9 cellular contexts compared by ENCODE assay signal in the genomic region with DNA sequence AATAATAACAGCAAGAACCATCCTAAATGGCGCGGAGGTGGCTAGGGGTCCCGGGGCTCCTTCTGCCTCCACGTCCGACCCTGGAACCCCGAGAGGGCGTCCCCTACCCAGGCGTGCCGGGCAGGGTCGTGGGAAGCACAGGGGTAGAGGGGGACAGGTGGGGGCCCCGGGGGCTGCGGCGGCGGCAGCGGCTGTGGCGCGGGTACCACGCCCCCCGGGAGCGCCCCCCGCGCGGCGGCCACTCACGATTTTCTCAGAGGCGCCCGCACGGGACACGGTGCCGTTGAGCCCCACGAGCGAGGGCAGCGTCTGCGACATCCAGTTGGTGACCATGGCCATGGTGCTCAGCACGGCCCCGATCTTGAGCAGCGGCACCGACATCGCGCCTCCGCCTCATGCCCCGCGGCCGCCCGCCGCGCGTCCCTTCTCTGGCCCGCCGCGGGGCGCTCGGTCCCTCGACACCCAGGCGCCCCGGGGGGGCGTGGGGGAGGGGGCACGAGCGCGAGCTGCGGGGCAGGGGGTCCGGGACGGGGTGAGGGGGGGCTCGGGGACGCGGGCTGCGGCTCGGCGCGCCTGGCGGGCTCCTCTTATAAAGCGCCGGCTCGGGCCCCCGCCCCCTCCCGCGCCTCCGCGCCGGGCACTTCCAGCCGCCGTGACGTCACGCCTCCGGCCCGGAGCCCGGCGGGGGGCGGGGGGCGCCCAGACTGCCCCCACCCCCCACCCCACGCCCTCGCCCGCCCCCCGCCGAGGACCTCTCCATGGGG. TPM values are rescaled to one million over a fixed set of nuclear protein-coding genes. Genes with fewer than 3 reads are reported as not detected.
DNase-seq lines count a peak whose midpoint lies in the region; ATAC-seq and TF ChIP-seq lines count a peak whose summit lies in the region.
"Had no signal": no experiment of that assay in that cellular context is flagged by ENCODE, and none has a peak within 500 bp of the region (broad histone marks: within the 10 kb centered on the region; RNA-seq: fewer than 3 reads in every experiment).

No MANE protein-coding gene starts in this region.

- no peak for TF ChIP-seq EP300 in upper lobe of left lung (IDR thresholded peaks at IDR 0.05)

- peak; percentile 17 for ATAC-seq in left lobe of liver
- ATAC-seq in upper lobe of left lung (ENCODE audit: low FRiP score in 2 of 2): peak in 1 of 2 donors; percentile 37
- ATAC-seq in HG02970 (IDR thresholded peaks at IDR 0.05; ENCODE audit: low FRiP score, unreplicated experiment): no peak

- WGBS in upper lobe of left lung, 2 donors: 11% methylated on average over 11 of the region's 95 CpGs; no CpG with 5 or more reads in 1 of the 2 donors

- H3K4me1 ChIP-seq in adipocyte (ENCODE audit: control insufficient read depth, insufficient read depth, low read length): peaks cover 11% of the 10 kb centered on the region
- peaks cover 13 to 22% (median 21%) of the 10 kb centered on the region in 4 donors for H3K4me1 ChIP-seq in upper lobe of left lung

- peaks cover 6% of the 10 kb centered on the region for H3K4me1 Mint-ChIP-seq in activated naive CD4-positive, alpha-beta T cell treated with anti-CD3 and anti-CD28 coated beads, Interleukin-2, amount 50 U/mL, for 24 hours

- H3K27ac ChIP-seq in upper lobe of left lung: peak overlapping the region in 1 of 4 donors; percentile 44
- H3K27ac ChIP-seq: KMS-11 had no signal

- H3K36me3 ChIP-seq in adipocyte (ENCODE audit: control insufficient read depth, insufficient read depth, low read length, severe bottlenecking) (no peaks in the 10 kb centered on the region), upper lobe of left lung (no peaks in the 10 kb centered on the region)

- H3K9me3 Mint-ChIP-seq in activated naive CD4-positive, alpha-beta T cell treated with anti-CD3 and anti-CD28 coated beads, Interleukin-2, amount 50 U/mL, for 24 hours: no peaks in the 10 kb centered on the region

- H3K4me3 Mint-ChIP-seq in activated naive CD4-positive, alpha-beta T cell treated with anti-CD3 and anti-CD28 coated beads, Interleukin-2, amount 50 U/mL, for 24 hours: peak overlapping the region; percentile 73

- no peak for TF ChIP-seq CTCF in upper lobe of left lung (IDR thresholded peaks at IDR 0.05)

- no peak overlapping the region for H3K9ac ChIP-seq in adipocyte (ENCODE audit: low read length)
- H3K9ac ChIP-seq: KMS-11 had no signal

- DNase-seq in activated naive CD4-positive, alpha-beta T cell treated with anti-CD3 and anti-CD28 coated beads, Interleukin-2, amount 50 U/mL, for 16 hours: no peak
- peak; percentile 71 for DNase-seq in adipocyte (ENCODE audit: low read depth)
- DNase-seq in left lobe of liver (ENCODE audit: low spot score): no peak
- DNase-seq in upper lobe of left lung: peak; percentile 23 to 89
- DNase-seq in NCI-H748 treated with DMSO at 0.1 percent for 48 hours (lab: John Stamatoyannopoulos, UW): no peak
- no peak for DNase-seq in globus pallidus (ENCODE audit: low spot score)

- H3K36me3 Mint-ChIP-seq in activated naive CD4-positive, alpha-beta T cell treated with anti-CD3 and anti-CD28 coated beads, Interleukin-2, amount 50 U/mL, for 24 hours: no peaks in the 10 kb centered on the region

- H3K27ac Mint-ChIP-seq in activated naive CD4-positive, alpha-beta T cell treated with anti-CD3 and anti-CD28 coated beads, Interleukin-2, amount 50 U/mL, for 24 hours: no peak overlapping the region

- TF ChIP-seq POLR2A in upper lobe of left lung (IDR thresholded peaks at IDR 0.05): no peak

- H3K4me3 ChIP-seq in adipocyte (ENCODE audit: low read length) (peak overlapping the region; percentile 61), upper lobe of left lung (peak overlapping the region; percentile 32 to 56 (median 52))

- H3K27me3 ChIP-seq in adipocyte (replicated peaks; ENCODE audit: control insufficient read depth, insufficient read depth, low read length): no peaks in the 10 kb centered on the region
- H3K27me3 ChIP-seq in upper lobe of left lung: peaks cover 0 to 28% (median 14%) of the 10 kb centered on the region in 4 donors

- H3K27me3 Mint-ChIP-seq in activated naive CD4-positive, alpha-beta T cell treated with anti-CD3 and anti-CD28 coated beads, Interleukin-2, amount 50 U/mL, for 24 hours: peaks cover 16% of the 10 kb centered on the region

- H3K9me3 ChIP-seq in adipocyte (ENCODE audit: control insufficient read depth, low read length) (no peaks in the 10 kb centered on the region), upper lobe of left lung (no peaks in the 10 kb centered on the region)

RNA-seq across cellular contexts. Expression of gene OLFM2, which starts 22.9 kb away (rescaled TPM):
- total RNA-seq in left lobe of liver (29.0 TPM), upper lobe of left lung (10 to 100 TPM in 1 of 6 donors, 1 to 10 TPM in 3, under 1 TPM in 1, not detected in 1; 0.98 to 11.3 (median 4.7) TPM)

Comparison
In these comparisons a context has a peak if more than half of its experiments do, and no peak if none do; other contexts are left out.
1. DNase-seq: peak in adipocyte (single experiment) and upper lobe of left lung (2 of 2); none in activated naive CD4-positive, alpha-beta T cell treated with anti-CD3 and anti-CD28 coated beads, Interleukin-2, amount 50 U/mL, for 16 hours (single experiment), left lobe of liver (single experiment), NCI-H748 treated with DMSO at 0.1 percent for 48 hours (single experiment) and globus pallidus (single experiment).